ENCODE assay signal across 1 cellular context in genomic region chr1:101235696-101236545, GRCh38.
TF ChIP-seq lines count a peak whose summit lies in the region.

No MANE protein-coding gene starts in this region.

TF ChIP-seq in K562, 482 proteins besides CTCF, POLR2A, EP300 and RAD21 (continued from another document):
- TF ChIP-seq, protein P1, sequence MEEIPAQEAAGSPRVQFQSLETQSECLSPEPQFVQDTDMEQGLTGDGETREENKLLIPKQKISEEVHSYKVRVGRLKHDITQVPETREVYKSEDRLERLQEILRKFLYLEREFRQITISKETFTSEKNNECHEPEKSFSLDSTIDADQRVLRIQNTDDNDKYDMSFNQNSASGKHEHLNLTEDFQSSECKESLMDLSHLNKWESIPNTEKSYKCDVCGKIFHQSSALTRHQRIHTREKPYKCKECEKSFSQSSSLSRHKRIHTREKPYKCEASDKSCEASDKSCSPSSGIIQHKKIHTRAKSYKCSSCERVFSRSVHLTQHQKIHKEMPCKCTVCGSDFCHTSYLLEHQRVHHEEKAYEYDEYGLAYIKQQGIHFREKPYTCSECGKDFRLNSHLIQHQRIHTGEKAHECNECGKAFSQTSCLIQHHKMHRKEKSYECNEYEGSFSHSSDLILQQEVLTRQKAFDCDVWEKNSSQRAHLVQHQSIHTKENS (CRISPR knock-in tag; IDR thresholded peaks at IDR 0.05), result no peak
- TF ChIP-seq VEZF1 (CRISPR knock-in tag; IDR thresholded peaks at IDR 0.05), result peak; percentile 8; the same call in 1 of the 2 replicates
